ENCODE assay signal across 16 cellular contexts in the genomic region with DNA sequence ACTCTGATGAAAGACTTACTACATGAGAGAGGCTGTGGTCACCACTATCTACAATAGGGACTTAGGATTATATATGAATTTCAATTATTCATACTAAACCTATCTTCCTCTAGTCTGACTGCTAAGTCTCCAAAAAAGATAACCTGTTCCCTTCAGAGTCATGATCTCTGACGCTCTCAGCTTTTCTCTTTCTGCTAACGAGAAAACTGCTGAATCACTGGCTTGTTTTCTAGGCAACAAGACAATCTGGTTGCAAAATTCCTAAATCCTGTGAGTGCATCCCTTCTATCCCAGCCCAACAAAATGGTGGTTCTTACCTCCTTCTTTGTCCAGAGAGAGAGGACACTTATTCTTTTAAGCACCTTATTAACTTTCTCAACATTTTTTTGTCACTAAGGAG.
DNase-seq lines count a peak whose midpoint lies in the region; ATAC-seq lines count a peak whose summit lies in the region.
"Had no signal": no experiment of that assay in that cellular context is flagged by ENCODE, and none has a peak within 500 bp of the region (broad histone marks: within the 10 kb centered on the region; RNA-seq: fewer than 3 reads in every experiment).

No MANE protein-coding gene starts in this region.

- H3K36me3 Mint-ChIP-seq in stimulated activated memory B cell treated with anti-CD40 and anti-IgM and Interleukin-4, amounts not matched to agents 10 μg/mL and 1 μg/mL and 100 μg/mL, for 72 hours = no peaks in the 10 kb centered on the region
- H3K36me3 Mint-ChIP-seq: CD4-positive, CD25-positive, alpha-beta regulatory T cell; neural progenitor cell had no signal

- ATAC-seq in left ventricle myocardium superior = peak; percentile 42
- no peak for ATAC-seq in stimulated activated memory B cell treated with anti-CD40 and anti-IgM and Interleukin-4, amounts not matched to agents 10 μg/mL and 1 μg/mL and 100 μg/mL, for 72 hours

- H3K4me1 Mint-ChIP-seq in stimulated activated memory B cell treated with anti-CD40 and anti-IgM and Interleukin-4, amounts not matched to agents 10 μg/mL and 1 μg/mL and 100 μg/mL, for 72 hours = peaks cover 14% of the 10 kb centered on the region
- H3K4me1 Mint-ChIP-seq: stimulated activated naive CD8-positive, alpha-beta T cell treated with anti-CD3 and anti-CD28 coated beads, Interleukin-15, amount 100 ng/mL, for 72 hours; T-helper 17 cell had no signal

- peak overlapping the region; percentile 43 for H3K27ac Mint-ChIP-seq in stimulated activated memory B cell treated with anti-CD40 and anti-IgM and Interleukin-4, amounts not matched to agents 10 μg/mL and 1 μg/mL and 100 μg/mL, for 72 hours
- H3K27ac Mint-ChIP-seq: CD4-positive, CD25-positive, alpha-beta regulatory T cell; neural progenitor cell; stimulated activated naive CD8-positive, alpha-beta T cell treated with anti-CD3 and anti-CD28 coated beads, Interleukin-15, amount 100 ng/mL, for 72 hours; T-helper 17 cell had no signal

- H3K9me3 Mint-ChIP-seq in stimulated activated memory B cell treated with anti-CD40 and anti-IgM and Interleukin-4, amounts not matched to agents 10 μg/mL and 1 μg/mL and 100 μg/mL, for 72 hours = peaks cover 4% of the 10 kb centered on the region
- H3K9me3 Mint-ChIP-seq: stimulated activated naive CD8-positive, alpha-beta T cell treated with anti-CD3 and anti-CD28 coated beads, Interleukin-15, amount 100 ng/mL, for 72 hours had no signal

- intact Hi-C loops in left ventricle myocardium superior (cut with micrococcal nuclease) = no loop called here

- H3K4me3 Mint-ChIP-seq in stimulated activated memory B cell treated with anti-CD40 and anti-IgM and Interleukin-4, amounts not matched to agents 10 μg/mL and 1 μg/mL and 100 μg/mL, for 72 hours = no peak overlapping the region
- H3K4me3 Mint-ChIP-seq: CD4-positive, CD25-positive, alpha-beta regulatory T cell; neural progenitor cell; stimulated activated naive CD8-positive, alpha-beta T cell treated with anti-CD3 and anti-CD28 coated beads, Interleukin-15, amount 100 ng/mL, for 72 hours; T-helper 17 cell had no signal

- H3K27me3 Mint-ChIP-seq in stimulated activated memory B cell treated with anti-CD40 and anti-IgM and Interleukin-4, amounts not matched to agents 10 μg/mL and 1 μg/mL and 100 μg/mL, for 72 hours = peaks cover 25% of the 10 kb centered on the region

- in situ Hi-C loops in SK-MEL-5 (cut with HindIII; ENCODE audit: low pct_unique_long_range_greater_than_20kb, low sequenced_read_pairs) = no loop called here

- DNase-seq in H4 (ENCODE audit: low spot score) (peak; percentile 27), SK-MEL-5 (ENCODE audit: low read depth, low spot score) (peak; percentile 9), left ventricle myocardium superior (no peak), NCI-H446 treated with DMSO at 0.1 percent for 48 hours (lab: John Stamatoyannopoulos, UW) (no peak)
- DNase-seq in activated T-cell treated with anti-CD3 and anti-CD28 coated beads, Interleukin-2, amount 50 U/mL, for 1 hour = no peak
- no peak for DNase-seq in stimulated activated CD8-positive, alpha-beta memory T cell treated with anti-CD3 and anti-CD28 coated beads, Interleukin-4, amount 100 ng/mL, for 48 hours
- DNase-seq: activated CD8-positive, alpha-beta memory T cell treated with anti-CD3 and anti-CD28 coated beads, Interleukin-2, amount 50 U/mL, for 4 hours; activated naive CD4-positive, alpha-beta T cell treated with Interleukin-2 at 50 U/mL for 16 hours; effector CD8-positive, alpha-beta T cell; NCI-H2081; sigmoid colon; stimulated activated naive CD8-positive, alpha-beta T cell treated with anti-CD3 and anti-CD28 coated beads, Interleukin-15, amount 100 ng/mL, for 72 hours; T-helper 17 cell had no signal

Comparison
In these comparisons a context has a peak if more than half of its experiments do, and no peak if none do; other contexts are left out.
1. DNase-seq: peak in H4 (single experiment) and SK-MEL-5 (single experiment); none in left ventricle myocardium superior (single experiment), activated T-cell treated with anti-CD3 and anti-CD28 coated beads, Interleukin-2, amount 50 U/mL, for 1 hour (single experiment), stimulated activated CD8-positive, alpha-beta memory T cell treated with anti-CD3 and anti-CD28 coated beads, Interleukin-4, amount 100 ng/mL, for 48 hours (single experiment) and NCI-H446 treated with DMSO at 0.1 percent for 48 hours (single experiment).